20 cellular contexts compared by ENCODE assay signal in genomic region chr3:158185711-158186110, GRCh38.
DNase-seq lines count a peak whose midpoint lies in the region; ATAC-seq, FAIRE-seq and TF ChIP-seq lines count a peak whose summit lies in the region.
"Had no signal": no experiment of that assay in that cellular context is flagged by ENCODE, and none has a peak within 500 bp of the region (broad histone marks: within the 10 kb centered on the region; RNA-seq: fewer than 3 reads in every experiment).

No MANE protein-coding gene starts in this region.

- no peak for TF ChIP-seq EP300 in SK-N-SH (IDR thresholded peaks at IDR 0.05; ENCODE audit: borderline replicate concordance in 1 of 2, low read depth in 1 of 2, low read length in 1 of 2)

- ATAC-seq in HG02884 (IDR thresholded peaks at IDR 0.05; ENCODE audit: unreplicated experiment) = no peak
- ATAC-seq: CD8-positive, alpha-beta T cell; GM12878 had no signal

- no peak overlapping the region for H3K4me3 ChIP-seq in SK-N-SH (ENCODE audit: low read depth in 2 of 2, low read length in 1 of 2)
- H3K4me3 ChIP-seq: GM12878, GM23248 had no signal

- TF ChIP-seq RAD21 in SK-N-SH (IDR thresholded peaks at IDR 0.05; ENCODE audit: low read length) = no peak

- H3K27me3 ChIP-seq in SK-N-SH (ENCODE audit: insufficient read depth) = no peaks in the 10 kb centered on the region

- no peak overlapping the region for H2AFZ ChIP-seq in SK-N-SH (ENCODE audit: low read depth)
- H2AFZ ChIP-seq: GM23248 had no signal

- peaks cover 5 to 11% of the 10 kb centered on the region in 2 experiments; a peak in 2 of 4 replicates for H3K4me1 ChIP-seq in SK-N-SH (ENCODE audit: control insufficient read depth in 1 of 2, insufficient read depth in 2 of 2, low read depth in 1 of 2, low read length in 1 of 2)
- H3K4me1 ChIP-seq: Caco-2 had no signal

- H3K36me3 ChIP-seq in SK-N-SH (replicated peaks in 1 of 2; ENCODE audit: control insufficient read depth in 1 of 2, insufficient read depth in 2 of 2, low read length in 1 of 2) = no peaks in the 10 kb centered on the region

- no peak for DNase-seq in SK-N-SH
- no peak for DNase-seq in SIG-M5 treated with dmso at 0.1 percent for 504 hours (lab: John Stamatoyannopoulos, UW; ENCODE audit: unreplicated experiment)
- no peak for DNase-seq in NCI-H1436 treated with DMSO at 0.1 percent for 48 hours (lab: John Stamatoyannopoulos, UW)
- DNase-seq: Caco-2; CD4-positive, CD25-positive, alpha-beta regulatory T cell; CD8-positive, alpha-beta T cell; DMS79; EL; GDM1; GM23248; H7; HCEC 1CT had no signal

- peaks cover 13% of the 10 kb centered on the region; the same call in 1 of the 2 replicates for H3K79me2 ChIP-seq in SK-N-SH (ENCODE audit: insufficient read depth)

- no peak overlapping the region for H3K4me2 ChIP-seq in SK-N-SH

- POLR2A ChIA-PET in SK-N-SH (lab: Yijun Ruan, JAX) = no interaction called here

- H4K20me1 ChIP-seq in SK-N-SH (ENCODE audit: insufficient read depth) = no peaks in the 10 kb centered on the region

- H3K27ac ChIP-seq in SK-N-SH (ENCODE audit: low read depth in 2 of 2, low read length in 1 of 2) = no peak overlapping the region; a peak in 1 of 4 replicates
- H3K27ac ChIP-seq: C4-2B, GM23248 had no signal

- no peaks in the 10 kb centered on the region for H3K9me3 ChIP-seq in SK-N-SH
- H3K9me3 ChIP-seq: Caco-2 had no signal

- H3K9ac ChIP-seq in SK-N-SH = no peak overlapping the region
- H3K9ac ChIP-seq: GM23248 had no signal

- 46% methylated on average over 1 of the region's 1 CpG for WGBS in SK-N-SH (ENCODE audit: low lambda C conversion rate)

- no peaks in the 10 kb centered on the region for H3F3A ChIP-seq in SK-N-SH (replicated peaks; ENCODE audit: insufficient read depth)

- no peak for TF ChIP-seq CTCF in SK-N-SH (IDR thresholded peaks at IDR 0.05)

- FAIRE-seq in colon (lab: Jason Lieb, UNC) (peak; percentile 10), islet of Langerhans (lab: Jason Lieb, UNC) (peak; percentile 65)
- FAIRE-seq: D721Med, GM12878, GM18507, H1 had no signal

- CTCF ChIA-PET in SK-N-SH (lab: Yijun Ruan, JAX) = no interaction called here

- H3K9me2 ChIP-seq in SK-N-SH = no peaks in the 10 kb centered on the region

TF ChIP-seq in SK-N-SH, 30 proteins besides CTCF, POLR2A, EP300 and RAD21:
- TF ChIP-seq TCF12 (IDR thresholded peaks at IDR 0.05) = peak; percentile 37
- no peak for TF ChIP-seq MAX (IDR thresholded peaks at IDR 0.05; ENCODE audit: low read depth)
- no peak for TF ChIP-seq USF2 (IDR thresholded peaks at IDR 0.05; ENCODE audit: borderline replicate concordance, low read depth, low read length)
- TF ChIP-seq TEAD4 (IDR thresholded peaks at IDR 0.05; ENCODE audit: borderline replicate concordance, insufficient read depth) = no peak
- peak; percentile 53; the same call in 1 of the 2 replicates for TF ChIP-seq RCOR1 (IDR thresholded peaks at IDR 0.05; ENCODE audit: low read length)
